In the genomic region with DNA sequence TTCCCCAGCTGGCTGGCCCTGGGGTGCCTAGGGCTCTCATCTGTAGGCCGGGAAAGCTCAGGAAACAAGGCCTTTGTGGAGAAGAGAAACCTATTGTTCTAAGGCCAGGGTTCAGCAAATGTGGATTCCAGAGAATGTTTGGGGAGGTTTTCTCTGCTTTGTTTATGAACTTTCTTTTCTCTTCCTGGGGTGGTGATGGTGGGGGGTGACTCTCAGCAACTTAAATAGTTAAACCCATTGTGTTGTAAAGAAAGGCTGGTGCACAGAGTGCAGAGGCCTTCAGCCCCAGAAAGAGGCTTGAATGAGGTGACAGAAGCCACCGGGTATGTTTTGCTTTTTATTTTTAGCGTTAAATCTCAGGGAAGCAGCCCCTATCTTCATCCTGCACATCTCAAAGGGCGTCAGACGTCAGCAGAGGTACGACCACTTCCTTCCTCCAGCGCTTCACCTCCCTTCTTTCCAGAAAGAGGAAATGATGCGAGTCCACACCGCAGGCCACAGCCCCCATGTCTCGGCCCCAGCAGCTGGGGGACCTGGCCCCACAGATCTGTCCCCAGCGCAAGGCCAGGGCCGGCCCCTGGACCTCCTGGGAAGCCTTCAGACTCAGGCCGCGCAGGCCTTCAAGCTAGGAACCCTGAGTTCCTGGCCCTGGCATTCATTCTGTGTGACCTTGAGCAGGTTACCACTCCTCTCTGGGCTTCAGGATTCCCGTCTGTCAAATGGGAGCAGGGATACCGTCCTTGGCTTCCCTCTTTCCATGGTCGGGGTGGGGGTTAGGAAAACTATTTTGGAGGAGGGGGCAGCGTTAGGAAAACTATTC, we compare ENCODE assay signal across 1 cellular context.
TF ChIP-seq lines count a peak whose summit lies in the region.

No MANE protein-coding gene starts in this region.

TF ChIP-seq in GM12878, 131 proteins besides CTCF, POLR2A, EP300 and RAD21 (continued from another document and continues in another):
- TF ChIP-seq, protein P1, sequence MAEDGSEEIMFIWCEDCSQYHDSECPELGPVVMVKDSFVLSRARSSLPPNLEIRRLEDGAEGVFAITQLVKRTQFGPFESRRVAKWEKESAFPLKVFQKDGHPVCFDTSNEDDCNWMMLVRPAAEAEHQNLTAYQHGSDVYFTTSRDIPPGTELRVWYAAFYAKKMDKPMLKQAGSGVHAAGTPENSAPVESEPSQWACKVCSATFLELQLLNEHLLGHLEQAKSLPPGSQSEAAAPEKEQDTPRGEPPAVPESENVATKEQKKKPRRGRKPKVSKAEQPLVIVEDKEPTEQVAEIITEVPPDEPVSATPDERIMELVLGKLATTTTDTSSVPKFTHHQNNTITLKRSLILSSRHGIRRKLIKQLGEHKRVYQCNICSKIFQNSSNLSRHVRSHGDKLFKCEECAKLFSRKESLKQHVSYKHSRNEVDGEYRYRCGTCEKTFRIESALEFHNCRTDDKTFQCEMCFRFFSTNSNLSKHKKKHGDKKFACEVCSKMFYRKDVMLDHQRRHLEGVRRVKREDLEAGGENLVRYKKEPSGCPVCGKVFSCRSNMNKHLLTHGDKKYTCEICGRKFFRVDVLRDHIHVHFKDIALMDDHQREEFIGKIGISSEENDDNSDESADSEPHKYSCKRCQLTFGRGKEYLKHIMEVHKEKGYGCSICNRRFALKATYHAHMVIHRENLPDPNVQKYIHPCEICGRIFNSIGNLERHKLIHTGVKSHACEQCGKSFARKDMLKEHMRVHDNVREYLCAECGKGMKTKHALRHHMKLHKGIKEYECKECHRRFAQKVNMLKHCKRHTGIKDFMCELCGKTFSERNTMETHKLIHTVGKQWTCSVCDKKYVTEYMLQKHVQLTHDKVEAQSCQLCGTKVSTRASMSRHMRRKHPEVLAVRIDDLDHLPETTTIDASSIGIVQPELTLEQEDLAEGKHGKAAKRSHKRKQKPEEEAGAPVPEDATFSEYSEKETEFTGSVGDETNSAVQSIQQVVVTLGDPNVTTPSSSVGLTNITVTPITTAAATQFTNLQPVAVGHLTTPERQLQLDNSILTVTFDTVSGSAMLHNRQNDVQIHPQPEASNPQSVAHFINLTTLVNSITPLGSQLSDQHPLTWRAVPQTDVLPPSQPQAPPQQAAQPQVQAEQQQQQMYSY (CRISPR knock-in tag; IDR thresholded peaks at IDR 0.05): no peak
- no peak for TF ChIP-seq SIX5 (IDR thresholded peaks at IDR 0.05; ENCODE audit: low read depth, low read length, severe bottlenecking)
- TF ChIP-seq POLR2AphosphoS2 (IDR thresholded peaks at IDR 0.05; ENCODE audit: low read depth, low read length): no peak
- TF ChIP-seq, protein P2, sequence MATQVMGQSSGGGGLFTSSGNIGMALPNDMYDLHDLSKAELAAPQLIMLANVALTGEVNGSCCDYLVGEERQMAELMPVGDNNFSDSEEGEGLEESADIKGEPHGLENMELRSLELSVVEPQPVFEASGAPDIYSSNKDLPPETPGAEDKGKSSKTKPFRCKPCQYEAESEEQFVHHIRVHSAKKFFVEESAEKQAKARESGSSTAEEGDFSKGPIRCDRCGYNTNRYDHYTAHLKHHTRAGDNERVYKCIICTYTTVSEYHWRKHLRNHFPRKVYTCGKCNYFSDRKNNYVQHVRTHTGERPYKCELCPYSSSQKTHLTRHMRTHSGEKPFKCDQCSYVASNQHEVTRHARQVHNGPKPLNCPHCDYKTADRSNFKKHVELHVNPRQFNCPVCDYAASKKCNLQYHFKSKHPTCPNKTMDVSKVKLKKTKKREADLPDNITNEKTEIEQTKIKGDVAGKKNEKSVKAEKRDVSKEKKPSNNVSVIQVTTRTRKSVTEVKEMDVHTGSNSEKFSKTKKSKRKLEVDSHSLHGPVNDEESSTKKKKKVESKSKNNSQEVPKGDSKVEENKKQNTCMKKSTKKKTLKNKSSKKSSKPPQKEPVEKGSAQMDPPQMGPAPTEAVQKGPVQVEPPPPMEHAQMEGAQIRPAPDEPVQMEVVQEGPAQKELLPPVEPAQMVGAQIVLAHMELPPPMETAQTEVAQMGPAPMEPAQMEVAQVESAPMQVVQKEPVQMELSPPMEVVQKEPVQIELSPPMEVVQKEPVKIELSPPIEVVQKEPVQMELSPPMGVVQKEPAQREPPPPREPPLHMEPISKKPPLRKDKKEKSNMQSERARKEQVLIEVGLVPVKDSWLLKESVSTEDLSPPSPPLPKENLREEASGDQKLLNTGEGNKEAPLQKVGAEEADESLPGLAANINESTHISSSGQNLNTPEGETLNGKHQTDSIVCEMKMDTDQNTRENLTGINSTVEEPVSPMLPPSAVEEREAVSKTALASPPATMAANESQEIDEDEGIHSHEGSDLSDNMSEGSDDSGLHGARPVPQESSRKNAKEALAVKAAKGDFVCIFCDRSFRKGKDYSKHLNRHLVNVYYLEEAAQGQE (IDR thresholded peaks at IDR 0.05; ENCODE audit: low read depth, low read length): no peak
- TF ChIP-seq HCFC1 (IDR thresholded peaks at IDR 0.05; ENCODE audit: low read length): no peak
- TF ChIP-seq YY1 (IDR thresholded peaks at IDR 0.05; ENCODE audit: low read depth, low read length): peak; percentile 7; the same call in 1 of the 2 replicates
- no peak for TF ChIP-seq NR2C1 (IDR thresholded peaks at IDR 0.05)
- TF ChIP-seq, protein P3, sequence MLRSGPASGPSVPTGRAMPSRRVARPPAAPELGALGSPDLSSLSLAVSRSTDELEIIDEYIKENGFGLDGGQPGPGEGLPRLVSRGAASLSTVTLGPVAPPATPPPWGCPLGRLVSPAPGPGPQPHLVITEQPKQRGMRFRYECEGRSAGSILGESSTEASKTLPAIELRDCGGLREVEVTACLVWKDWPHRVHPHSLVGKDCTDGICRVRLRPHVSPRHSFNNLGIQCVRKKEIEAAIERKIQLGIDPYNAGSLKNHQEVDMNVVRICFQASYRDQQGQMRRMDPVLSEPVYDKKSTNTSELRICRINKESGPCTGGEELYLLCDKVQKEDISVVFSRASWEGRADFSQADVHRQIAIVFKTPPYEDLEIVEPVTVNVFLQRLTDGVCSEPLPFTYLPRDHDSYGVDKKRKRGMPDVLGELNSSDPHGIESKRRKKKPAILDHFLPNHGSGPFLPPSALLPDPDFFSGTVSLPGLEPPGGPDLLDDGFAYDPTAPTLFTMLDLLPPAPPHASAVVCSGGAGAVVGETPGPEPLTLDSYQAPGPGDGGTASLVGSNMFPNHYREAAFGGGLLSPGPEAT (IDR thresholded peaks at IDR 0.05; ENCODE audit: low read depth): peak; percentile 59; the same call in 1 of the 2 replicates
- peak; percentile 88 for TF ChIP-seq IKZF1 (conservative IDR thresholded peaks at IDR 0.05)
- no peak for TF ChIP-seq JUNB (IDR thresholded peaks at IDR 0.05)
- TF ChIP-seq ZZZ3 (IDR thresholded peaks at IDR 0.05; ENCODE audit: control insufficient read depth, insufficient read length, low read depth): no peak
- TF ChIP-seq SMAD1 (IDR thresholded peaks at IDR 0.05; ENCODE audit: low read depth, partially characterized antibody): no peak
- TF ChIP-seq RFX5 (IDR thresholded peaks at IDR 0.05; ENCODE audit: low read depth, low read length): no peak
- TF ChIP-seq, protein P4, sequence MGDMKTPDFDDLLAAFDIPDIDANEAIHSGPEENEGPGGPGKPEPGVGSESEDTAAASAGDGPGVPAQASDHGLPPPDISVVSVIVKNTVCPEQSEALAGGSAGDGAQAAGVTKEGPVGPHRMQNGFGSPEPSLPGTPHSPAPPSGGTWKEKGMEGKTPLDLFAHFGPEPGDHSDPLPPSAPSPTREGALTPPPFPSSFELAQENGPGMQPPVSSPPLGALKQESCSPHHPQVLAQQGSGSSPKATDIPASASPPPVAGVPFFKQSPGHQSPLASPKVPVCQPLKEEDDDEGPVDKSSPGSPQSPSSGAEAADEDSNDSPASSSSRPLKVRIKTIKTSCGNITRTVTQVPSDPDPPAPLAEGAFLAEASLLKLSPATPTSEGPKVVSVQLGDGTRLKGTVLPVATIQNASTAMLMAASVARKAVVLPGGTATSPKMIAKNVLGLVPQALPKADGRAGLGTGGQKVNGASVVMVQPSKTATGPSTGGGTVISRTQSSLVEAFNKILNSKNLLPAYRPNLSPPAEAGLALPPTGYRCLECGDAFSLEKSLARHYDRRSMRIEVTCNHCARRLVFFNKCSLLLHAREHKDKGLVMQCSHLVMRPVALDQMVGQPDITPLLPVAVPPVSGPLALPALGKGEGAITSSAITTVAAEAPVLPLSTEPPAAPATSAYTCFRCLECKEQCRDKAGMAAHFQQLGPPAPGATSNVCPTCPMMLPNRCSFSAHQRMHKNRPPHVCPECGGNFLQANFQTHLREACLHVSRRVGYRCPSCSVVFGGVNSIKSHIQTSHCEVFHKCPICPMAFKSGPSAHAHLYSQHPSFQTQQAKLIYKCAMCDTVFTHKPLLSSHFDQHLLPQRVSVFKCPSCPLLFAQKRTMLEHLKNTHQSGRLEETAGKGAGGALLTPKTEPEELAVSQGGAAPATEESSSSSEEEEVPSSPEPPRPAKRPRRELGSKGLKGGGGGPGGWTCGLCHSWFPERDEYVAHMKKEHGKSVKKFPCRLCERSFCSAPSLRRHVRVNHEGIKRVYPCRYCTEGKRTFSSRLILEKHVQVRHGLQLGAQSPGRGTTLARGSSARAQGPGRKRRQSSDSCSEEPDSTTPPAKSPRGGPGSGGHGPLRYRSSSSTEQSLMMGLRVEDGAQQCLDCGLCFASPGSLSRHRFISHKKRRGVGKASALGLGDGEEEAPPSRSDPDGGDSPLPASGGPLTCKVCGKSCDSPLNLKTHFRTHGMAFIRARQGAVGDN (IDR thresholded peaks at IDR 0.05): 0 out of 2 replicates have a peak, but pooled peaks have one; percentile 12
- TF ChIP-seq, protein P5, sequence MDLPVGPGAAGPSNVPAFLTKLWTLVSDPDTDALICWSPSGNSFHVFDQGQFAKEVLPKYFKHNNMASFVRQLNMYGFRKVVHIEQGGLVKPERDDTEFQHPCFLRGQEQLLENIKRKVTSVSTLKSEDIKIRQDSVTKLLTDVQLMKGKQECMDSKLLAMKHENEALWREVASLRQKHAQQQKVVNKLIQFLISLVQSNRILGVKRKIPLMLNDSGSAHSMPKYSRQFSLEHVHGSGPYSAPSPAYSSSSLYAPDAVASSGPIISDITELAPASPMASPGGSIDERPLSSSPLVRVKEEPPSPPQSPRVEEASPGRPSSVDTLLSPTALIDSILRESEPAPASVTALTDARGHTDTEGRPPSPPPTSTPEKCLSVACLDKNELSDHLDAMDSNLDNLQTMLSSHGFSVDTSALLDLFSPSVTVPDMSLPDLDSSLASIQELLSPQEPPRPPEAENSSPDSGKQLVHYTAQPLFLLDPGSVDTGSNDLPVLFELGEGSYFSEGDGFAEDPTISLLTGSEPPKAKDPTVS (IDR thresholded peaks at IDR 0.05; ENCODE audit: low read depth, low read length): no peak
- TF ChIP-seq NFIC (IDR thresholded peaks at IDR 0.05; ENCODE audit: low read depth, low read length): peak; percentile 75
- 0 out of 2 replicates have a peak, but pooled peaks have one; percentile 40 for TF ChIP-seq STAT3 (IDR thresholded peaks at IDR 0.05; ENCODE audit: low read depth, low read length)
- no peak for TF ChIP-seq CHD1 (IDR thresholded peaks at IDR 0.05; ENCODE audit: low read depth, low read length)
- TF ChIP-seq, protein P6, sequence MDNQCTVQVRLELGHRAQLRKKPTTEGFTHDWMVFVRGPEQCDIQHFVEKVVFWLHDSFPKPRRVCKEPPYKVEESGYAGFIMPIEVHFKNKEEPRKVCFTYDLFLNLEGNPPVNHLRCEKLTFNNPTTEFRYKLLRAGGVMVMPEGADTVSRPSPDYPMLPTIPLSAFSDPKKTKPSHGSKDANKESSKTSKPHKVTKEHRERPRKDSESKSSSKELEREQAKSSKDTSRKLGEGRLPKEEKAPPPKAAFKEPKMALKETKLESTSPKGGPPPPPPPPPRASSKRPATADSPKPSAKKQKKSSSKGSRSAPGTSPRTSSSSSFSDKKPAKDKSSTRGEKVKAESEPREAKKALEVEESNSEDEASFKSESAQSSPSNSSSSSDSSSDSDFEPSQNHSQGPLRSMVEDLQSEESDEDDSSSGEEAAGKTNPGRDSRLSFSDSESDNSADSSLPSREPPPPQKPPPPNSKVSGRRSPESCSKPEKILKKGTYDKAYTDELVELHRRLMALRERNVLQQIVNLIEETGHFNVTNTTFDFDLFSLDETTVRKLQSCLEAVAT (IDR thresholded peaks at IDR 0.05): no peak; the same call in 1 of the 2 replicates
- TF ChIP-seq FOXM1 (IDR thresholded peaks at IDR 0.05; ENCODE audit: low read depth, low read length): no peak
- TF ChIP-seq TAF1 (IDR thresholded peaks at IDR 0.05; ENCODE audit: borderline replicate concordance, low read depth, low read length): peak; percentile 50; the same call in 1 of the 2 replicates
- TF ChIP-seq, protein P7, sequence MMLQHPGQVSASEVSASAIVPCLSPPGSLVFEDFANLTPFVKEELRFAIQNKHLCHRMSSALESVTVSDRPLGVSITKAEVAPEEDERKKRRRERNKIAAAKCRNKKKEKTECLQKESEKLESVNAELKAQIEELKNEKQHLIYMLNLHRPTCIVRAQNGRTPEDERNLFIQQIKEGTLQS (IDR thresholded peaks at IDR 0.05; ENCODE audit: borderline replicate concordance, extremely low read depth, low read depth, low read length): no peak
- TF ChIP-seq HDAC2 (IDR thresholded peaks at IDR 0.05): no peak
- TF ChIP-seq, protein P8, sequence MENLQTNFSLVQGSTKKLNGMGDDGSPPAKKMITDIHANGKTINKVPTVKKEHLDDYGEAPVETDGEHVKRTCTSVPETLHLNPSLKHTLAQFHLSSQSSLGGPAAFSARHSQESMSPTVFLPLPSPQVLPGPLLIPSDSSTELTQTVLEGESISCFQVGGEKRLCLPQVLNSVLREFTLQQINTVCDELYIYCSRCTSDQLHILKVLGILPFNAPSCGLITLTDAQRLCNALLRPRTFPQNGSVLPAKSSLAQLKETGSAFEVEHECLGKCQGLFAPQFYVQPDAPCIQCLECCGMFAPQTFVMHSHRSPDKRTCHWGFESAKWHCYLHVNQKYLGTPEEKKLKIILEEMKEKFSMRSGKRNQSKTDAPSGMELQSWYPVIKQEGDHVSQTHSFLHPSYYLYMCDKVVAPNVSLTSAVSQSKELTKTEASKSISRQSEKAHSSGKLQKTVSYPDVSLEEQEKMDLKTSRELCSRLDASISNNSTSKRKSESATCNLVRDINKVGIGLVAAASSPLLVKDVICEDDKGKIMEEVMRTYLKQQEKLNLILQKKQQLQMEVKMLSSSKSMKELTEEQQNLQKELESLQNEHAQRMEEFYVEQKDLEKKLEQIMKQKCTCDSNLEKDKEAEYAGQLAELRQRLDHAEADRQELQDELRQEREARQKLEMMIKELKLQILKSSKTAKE (IDR thresholded peaks at IDR 0.05; ENCODE audit: low read depth, poor library complexity, severe bottlenecking): peak; percentile 49
- 0 out of 2 replicates have a peak, but pooled peaks have one; percentile 64 for TF ChIP-seq RCOR1 (conservative IDR thresholded peaks at IDR 0.05; ENCODE audit: low read depth, low read length)
- TF ChIP-seq MYC (IDR thresholded peaks at IDR 0.05; ENCODE audit: insufficient read depth, insufficient read length, insufficient replicate concordance, low read length, severe bottlenecking): no peak
- peak; percentile 71; the same call in 1 of the 2 replicates for TF ChIP-seq ZBED1 (IDR thresholded peaks at IDR 0.05; ENCODE audit: borderline replicate concordance)
- TF ChIP-seq BHLHE40 (IDR thresholded peaks at IDR 0.05; ENCODE audit: borderline replicate concordance in 1 of 2, low read depth in 2 of 2, low read length in 1 of 2): peak; percentile 41 to 43; a peak in 3 of 4 replicates
- TF ChIP-seq PAX8 (IDR thresholded peaks at IDR 0.05): no peak
- TF ChIP-seq KLF5 (IDR thresholded peaks at IDR 0.05; ENCODE audit: partially characterized antibody): no peak
- TF ChIP-seq CBFB (IDR thresholded peaks at IDR 0.05; ENCODE audit: low read depth): peak; percentile 96
- no peak for TF ChIP-seq MEF2B (IDR thresholded peaks at IDR 0.05; ENCODE audit: partially characterized antibody, poor library complexity, severe bottlenecking)
- TF ChIP-seq LARP7 (IDR thresholded peaks at IDR 0.05): no peak; the same call in 1 of the 2 replicates
- no peak; the same call in 1 of the 2 replicates for TF ChIP-seq SMAD5 (IDR thresholded peaks at IDR 0.05; ENCODE audit: low read depth)
- TF ChIP-seq TCF3 (IDR thresholded peaks at IDR 0.05; ENCODE audit: borderline replicate concordance, insufficient read depth, low read depth, low read length): peak; percentile 96
- 0 out of 2 replicates have a peak, but pooled peaks have one; percentile 26 for TF ChIP-seq ZNF207 (IDR thresholded peaks at IDR 0.05; ENCODE audit: borderline replicate concordance)
- peak; percentile 58 for TF ChIP-seq GATAD2B (conservative IDR thresholded peaks at IDR 0.05; ENCODE audit: low read depth)
